Comparison of ENCODE assay signal across 1 cellular context in the genomic region with DNA sequence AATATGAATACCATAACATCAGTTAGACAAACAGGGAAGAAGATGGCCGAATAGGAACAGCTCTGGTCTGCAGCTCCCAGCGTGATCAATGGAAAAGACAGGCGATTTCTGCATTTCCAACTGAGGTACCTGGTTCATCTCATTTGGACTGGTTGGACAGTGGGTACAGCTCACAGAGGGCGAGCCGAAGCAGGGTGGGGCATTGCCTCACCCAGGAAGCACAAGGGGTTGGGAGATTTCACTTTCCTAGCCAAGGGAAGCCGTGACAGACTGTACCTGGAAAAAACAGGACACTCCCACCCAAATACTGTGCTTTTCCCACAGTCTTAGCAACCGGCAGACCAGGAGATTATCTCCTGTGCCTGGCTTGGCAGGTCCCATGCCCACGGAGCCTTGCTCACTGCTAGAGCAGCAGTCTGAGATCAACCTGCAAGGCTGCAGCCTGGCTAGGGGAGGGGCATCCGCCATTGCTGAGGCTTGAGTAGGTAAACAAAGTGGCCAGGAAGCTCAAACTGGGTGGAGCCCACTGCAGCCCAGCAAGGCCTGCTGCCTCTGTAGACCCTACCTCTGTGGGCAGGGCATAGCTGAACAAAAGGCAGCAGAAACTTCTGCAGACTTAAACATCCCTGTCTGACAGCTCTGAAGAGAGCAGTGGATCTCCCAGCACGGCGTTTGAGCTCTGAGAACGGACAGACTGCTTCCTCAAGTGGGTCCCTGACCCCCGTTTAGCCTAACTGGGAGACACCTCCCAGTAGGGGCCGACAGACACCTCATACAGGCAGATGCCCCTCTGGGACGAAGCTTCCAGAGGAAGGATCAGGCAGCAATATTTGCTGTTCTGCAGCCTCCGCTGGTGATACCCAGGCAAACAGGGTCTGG.
A peak's percentile ranks its signal among the peaks of the same experiment; 100 is the strongest.
TF ChIP-seq lines count a peak whose summit lies in the region.

No MANE protein-coding gene starts in this region.

TF ChIP-seq in HepG2, 621 proteins besides CTCF, POLR2A, EP300 and RAD21 (continued from another document):
- TF ChIP-seq, protein P1, sequence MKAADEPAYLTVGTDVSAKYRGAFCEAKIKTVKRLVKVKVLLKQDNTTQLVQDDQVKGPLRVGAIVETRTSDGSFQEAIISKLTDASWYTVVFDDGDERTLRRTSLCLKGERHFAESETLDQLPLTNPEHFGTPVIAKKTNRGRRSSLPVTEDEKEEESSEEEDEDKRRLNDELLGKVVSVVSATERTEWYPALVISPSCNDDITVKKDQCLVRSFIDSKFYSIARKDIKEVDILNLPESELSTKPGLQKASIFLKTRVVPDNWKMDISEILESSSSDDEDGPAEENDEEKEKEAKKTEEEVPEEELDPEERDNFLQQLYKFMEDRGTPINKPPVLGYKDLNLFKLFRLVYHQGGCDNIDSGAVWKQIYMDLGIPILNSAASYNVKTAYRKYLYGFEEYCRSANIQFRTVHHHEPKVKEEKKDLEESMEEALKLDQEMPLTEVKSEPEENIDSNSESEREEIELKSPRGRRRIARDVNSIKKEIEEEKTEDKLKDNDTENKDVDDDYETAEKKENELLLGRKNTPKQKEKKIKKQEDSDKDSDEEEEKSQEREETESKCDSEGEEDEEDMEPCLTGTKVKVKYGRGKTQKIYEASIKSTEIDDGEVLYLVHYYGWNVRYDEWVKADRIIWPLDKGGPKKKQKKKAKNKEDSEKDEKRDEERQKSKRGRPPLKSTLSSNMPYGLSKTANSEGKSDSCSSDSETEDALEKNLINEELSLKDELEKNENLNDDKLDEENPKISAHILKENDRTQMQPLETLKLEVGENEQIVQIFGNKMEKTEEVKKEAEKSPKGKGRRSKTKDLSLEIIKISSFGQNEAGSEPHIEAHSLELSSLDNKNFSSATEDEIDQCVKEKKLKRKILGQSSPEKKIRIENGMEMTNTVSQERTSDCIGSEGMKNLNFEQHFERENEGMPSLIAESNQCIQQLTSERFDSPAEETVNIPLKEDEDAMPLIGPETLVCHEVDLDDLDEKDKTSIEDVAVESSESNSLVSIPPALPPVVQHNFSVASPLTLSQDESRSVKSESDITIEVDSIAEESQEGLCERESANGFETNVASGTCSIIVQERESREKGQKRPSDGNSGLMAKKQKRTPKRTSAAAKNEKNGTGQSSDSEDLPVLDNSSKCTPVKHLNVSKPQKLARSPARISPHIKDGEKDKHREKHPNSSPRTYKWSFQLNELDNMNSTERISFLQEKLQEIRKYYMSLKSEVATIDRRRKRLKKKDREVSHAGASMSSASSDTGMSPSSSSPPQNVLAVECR (CRISPR knock-in tag; IDR thresholded peaks at IDR 0.05; ENCODE audit: borderline replicate concordance), result peak; percentile 56; the same call in 1 of the 2 replicates
- 0 out of 2 replicates have a peak, but pooled peaks have one; percentile 29 for TF ChIP-seq HNRNPL (IDR thresholded peaks at IDR 0.05; ENCODE audit: low read depth, low read length)
- TF ChIP-seq, protein P2, sequence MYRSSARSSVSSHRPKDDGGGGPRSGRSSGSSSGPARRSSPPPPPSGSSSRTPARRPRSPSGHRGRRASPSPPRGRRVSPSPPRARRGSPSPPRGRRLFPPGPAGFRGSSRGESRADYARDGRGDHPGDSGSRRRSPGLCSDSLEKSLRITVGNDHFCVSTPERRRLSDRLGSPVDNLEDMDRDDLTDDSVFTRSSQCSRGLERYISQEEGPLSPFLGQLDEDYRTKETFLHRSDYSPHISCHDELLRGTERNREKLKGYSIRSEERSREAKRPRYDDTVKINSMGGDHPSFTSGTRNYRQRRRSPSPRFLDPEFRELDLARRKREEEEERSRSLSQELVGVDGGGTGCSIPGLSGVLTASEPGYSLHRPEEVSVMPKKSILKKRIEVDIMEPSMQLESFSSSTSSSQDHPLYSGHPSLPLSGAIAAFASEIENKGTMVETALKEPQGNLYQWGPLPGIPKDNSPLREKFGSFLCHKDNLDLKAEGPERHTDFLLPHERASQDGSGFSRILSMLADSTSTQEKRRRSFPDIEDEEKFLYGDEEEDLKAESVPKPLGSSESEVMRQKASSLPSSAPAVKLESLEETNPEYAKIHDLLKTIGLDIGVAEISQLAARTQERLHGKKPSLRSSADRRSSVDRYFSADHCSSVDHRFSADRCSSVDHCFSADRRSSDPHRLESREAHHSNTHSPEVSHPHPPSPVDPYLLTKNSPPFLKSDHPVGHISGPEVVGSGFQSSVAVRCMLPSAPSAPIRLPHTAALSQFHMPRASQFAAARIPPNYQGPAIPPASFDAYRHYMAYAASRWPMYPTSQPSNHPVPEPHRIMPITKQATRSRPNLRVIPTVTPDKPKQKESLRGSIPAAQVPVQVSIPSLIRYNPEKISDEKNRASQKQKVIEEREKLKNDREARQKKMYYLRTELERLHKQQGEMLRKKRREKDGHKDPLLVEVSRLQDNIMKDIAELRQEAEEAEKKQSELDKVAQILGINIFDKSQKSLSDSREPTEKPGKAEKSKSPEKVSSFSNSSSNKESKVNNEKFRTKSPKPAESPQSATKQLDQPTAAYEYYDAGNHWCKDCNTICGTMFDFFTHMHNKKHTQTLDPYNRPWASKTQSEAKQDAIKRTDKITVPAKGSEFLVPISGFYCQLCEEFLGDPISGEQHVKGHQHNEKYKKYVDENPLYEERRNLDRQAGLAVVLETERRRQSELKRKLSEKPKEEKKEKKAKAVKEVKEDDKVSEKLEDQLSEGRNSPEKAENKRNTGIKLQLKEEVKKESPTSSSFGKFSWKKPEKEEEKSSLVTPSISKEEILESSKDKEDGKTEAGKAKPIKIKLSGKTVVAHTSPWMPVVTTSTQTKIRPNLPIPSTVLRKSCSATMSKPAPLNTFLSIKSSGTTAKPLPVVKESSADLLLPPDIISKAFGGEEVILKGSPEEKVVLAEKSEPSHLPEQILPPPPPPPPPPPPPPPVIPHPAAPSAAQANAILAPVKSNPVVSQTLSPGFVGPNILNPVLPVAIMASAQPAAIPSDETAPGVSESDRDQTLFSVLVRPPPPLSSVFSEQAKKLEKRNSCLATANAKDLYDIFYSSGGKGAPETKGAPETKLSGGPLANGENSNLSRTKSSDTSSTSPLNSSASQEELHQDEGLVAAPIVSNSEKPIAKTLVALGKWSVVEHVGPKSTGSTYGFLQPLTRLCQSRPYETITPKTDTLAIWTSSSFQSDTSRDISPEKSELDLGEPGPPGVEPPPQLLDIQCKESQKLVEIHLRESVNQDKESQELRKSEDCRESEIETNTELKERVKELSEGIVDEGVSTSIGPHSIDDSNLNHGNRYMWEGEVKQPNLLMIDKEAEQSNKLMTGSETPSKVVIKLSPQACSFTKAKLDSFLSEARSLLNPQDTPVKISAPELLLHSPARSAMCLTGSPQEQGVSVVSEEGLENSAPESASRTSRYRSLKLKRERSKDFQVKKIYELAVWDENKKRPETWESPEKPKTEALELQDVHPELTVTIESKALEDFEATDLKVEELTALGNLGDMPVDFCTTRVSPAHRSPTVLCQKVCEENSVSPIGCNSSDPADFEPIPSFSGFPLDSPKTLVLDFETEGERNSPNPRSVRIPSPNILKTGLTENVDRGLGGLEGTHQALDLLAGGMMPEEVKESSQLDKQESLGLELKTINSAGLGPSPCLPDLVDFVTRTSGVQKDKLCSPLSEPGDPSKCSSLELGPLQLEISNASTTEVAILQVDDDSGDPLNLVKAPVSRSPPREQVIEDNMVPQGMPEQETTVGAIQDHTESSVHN (CRISPR knock-in tag; IDR thresholded peaks at IDR 0.05), result 0 out of 2 replicates have a peak, but pooled peaks have one; percentile 45
- peak; percentile 71 for TF ChIP-seq PHF8 (CRISPR knock-in tag; IDR thresholded peaks at IDR 0.05)
- TF ChIP-seq, protein P3, sequence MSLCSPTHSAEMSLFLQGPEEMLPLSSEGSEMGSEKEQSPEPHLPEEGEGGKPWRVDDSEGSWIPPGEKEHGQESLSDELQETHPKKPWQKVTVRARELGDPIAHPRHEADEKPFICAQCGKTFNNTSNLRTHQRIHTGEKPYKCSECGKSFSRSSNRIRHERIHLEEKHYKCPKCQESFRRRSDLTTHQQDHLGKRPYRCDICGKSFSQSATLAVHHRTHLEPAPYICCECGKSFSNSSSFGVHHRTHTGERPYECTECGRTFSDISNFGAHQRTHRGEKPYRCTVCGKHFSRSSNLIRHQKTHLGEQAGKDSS (CRISPR knock-in tag; IDR thresholded peaks at IDR 0.05; ENCODE audit: borderline replicate concordance, low read depth), result peak; percentile 34; the same call in 1 of the 2 replicates
- peak; percentile 44; the same call in 1 of the 2 replicates for TF ChIP-seq ELF1 (CRISPR knock-in tag; IDR thresholded peaks at IDR 0.05)
- TF ChIP-seq ZNF543 (CRISPR knock-in tag; IDR thresholded peaks at IDR 0.05), result 0 out of 2 replicates have a peak, but pooled peaks have one; percentile 31
- peak; percentile 24; the same call in 1 of the 2 replicates for TF ChIP-seq ZNF788 (CRISPR knock-in tag; IDR thresholded peaks at IDR 0.05; ENCODE audit: borderline replicate concordance)
- peak; percentile 58; the same call in 1 of the 2 replicates for TF ChIP-seq KDM5B (CRISPR knock-in tag; IDR thresholded peaks at IDR 0.05; ENCODE audit: borderline replicate concordance)
- TF ChIP-seq, protein P4, sequence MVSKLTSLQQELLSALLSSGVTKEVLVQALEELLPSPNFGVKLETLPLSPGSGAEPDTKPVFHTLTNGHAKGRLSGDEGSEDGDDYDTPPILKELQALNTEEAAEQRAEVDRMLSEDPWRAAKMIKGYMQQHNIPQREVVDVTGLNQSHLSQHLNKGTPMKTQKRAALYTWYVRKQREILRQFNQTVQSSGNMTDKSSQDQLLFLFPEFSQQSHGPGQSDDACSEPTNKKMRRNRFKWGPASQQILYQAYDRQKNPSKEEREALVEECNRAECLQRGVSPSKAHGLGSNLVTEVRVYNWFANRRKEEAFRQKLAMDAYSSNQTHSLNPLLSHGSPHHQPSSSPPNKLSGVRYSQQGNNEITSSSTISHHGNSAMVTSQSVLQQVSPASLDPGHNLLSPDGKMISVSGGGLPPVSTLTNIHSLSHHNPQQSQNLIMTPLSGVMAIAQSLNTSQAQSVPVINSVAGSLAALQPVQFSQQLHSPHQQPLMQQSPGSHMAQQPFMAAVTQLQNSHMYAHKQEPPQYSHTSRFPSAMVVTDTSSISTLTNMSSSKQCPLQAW (CRISPR knock-in tag; IDR thresholded peaks at IDR 0.05), result peak; percentile 79
- TF ChIP-seq PITX1 (CRISPR knock-in tag; IDR thresholded peaks at IDR 0.05), result peak; percentile 49; the same call in 1 of the 2 replicates
- TF ChIP-seq, protein P5, sequence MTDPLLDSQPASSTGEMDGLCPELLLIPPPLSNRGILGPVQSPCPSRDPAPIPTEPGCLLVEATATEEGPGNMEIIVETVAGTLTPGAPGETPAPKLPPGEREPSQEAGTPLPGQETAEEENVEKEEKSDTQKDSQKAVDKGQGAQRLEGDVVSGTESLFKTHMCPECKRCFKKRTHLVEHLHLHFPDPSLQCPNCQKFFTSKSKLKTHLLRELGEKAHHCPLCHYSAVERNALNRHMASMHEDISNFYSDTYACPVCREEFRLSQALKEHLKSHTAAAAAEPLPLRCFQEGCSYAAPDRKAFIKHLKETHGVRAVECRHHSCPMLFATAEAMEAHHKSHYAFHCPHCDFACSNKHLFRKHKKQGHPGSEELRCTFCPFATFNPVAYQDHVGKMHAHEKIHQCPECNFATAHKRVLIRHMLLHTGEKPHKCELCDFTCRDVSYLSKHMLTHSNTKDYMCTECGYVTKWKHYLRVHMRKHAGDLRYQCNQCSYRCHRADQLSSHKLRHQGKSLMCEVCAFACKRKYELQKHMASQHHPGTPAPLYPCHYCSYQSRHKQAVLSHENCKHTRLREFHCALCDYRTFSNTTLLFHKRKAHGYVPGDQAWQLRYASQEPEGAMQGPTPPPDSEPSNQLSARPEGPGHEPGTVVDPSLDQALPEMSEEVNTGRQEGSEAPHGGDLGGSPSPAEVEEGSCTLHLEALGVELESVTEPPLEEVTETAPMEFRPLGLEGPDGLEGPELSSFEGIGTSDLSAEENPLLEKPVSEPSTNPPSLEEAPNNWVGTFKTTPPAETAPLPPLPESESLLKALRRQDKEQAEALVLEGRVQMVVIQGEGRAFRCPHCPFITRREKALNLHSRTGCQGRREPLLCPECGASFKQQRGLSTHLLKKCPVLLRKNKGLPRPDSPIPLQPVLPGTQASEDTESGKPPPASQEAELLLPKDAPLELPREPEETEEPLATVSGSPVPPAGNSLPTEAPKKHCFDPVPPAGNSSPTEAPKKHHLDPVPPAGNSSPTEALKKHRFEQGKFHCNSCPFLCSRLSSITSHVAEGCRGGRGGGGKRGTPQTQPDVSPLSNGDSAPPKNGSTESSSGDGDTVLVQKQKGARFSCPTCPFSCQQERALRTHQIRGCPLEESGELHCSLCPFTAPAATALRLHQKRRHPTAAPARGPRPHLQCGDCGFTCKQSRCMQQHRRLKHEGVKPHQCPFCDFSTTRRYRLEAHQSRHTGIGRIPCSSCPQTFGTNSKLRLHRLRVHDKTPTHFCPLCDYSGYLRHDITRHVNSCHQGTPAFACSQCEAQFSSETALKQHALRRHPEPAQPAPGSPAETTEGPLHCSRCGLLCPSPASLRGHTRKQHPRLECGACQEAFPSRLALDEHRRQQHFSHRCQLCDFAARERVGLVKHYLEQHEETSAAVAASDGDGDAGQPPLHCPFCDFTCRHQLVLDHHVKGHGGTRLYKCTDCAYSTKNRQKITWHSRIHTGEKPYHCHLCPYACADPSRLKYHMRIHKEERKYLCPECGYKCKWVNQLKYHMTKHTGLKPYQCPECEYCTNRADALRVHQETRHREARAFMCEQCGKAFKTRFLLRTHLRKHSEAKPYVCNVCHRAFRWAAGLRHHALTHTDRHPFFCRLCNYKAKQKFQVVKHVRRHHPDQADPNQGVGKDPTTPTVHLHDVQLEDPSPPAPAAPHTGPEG (CRISPR knock-in tag; IDR thresholded peaks at IDR 0.05), result 0 out of 2 replicates have a peak, but pooled peaks have one; percentile 37
- 0 out of 2 replicates have a peak, but pooled peaks have one; percentile 35 for TF ChIP-seq ZBTB7A (CRISPR knock-in tag; IDR thresholded peaks at IDR 0.05)
- peak; percentile 61 for TF ChIP-seq POLR2G (IDR thresholded peaks at IDR 0.05; ENCODE audit: low read depth, low read length)
- TF ChIP-seq, protein P6, sequence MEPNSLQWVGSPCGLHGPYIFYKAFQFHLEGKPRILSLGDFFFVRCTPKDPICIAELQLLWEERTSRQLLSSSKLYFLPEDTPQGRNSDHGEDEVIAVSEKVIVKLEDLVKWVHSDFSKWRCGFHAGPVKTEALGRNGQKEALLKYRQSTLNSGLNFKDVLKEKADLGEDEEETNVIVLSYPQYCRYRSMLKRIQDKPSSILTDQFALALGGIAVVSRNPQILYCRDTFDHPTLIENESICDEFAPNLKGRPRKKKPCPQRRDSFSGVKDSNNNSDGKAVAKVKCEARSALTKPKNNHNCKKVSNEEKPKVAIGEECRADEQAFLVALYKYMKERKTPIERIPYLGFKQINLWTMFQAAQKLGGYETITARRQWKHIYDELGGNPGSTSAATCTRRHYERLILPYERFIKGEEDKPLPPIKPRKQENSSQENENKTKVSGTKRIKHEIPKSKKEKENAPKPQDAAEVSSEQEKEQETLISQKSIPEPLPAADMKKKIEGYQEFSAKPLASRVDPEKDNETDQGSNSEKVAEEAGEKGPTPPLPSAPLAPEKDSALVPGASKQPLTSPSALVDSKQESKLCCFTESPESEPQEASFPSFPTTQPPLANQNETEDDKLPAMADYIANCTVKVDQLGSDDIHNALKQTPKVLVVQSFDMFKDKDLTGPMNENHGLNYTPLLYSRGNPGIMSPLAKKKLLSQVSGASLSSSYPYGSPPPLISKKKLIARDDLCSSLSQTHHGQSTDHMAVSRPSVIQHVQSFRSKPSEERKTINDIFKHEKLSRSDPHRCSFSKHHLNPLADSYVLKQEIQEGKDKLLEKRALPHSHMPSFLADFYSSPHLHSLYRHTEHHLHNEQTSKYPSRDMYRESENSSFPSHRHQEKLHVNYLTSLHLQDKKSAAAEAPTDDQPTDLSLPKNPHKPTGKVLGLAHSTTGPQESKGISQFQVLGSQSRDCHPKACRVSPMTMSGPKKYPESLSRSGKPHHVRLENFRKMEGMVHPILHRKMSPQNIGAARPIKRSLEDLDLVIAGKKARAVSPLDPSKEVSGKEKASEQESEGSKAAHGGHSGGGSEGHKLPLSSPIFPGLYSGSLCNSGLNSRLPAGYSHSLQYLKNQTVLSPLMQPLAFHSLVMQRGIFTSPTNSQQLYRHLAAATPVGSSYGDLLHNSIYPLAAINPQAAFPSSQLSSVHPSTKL (CRISPR knock-in tag; IDR thresholded peaks at IDR 0.05), result peak; percentile 56
- TF ChIP-seq FOXK1 (CRISPR knock-in tag; IDR thresholded peaks at IDR 0.05; ENCODE audit: borderline replicate concordance, low read depth), result peak; percentile 64; the same call in 1 of the 2 replicates
- peak; percentile 35; the same call in 1 of the 2 replicates for TF ChIP-seq MED1 (CRISPR knock-in tag; IDR thresholded peaks at IDR 0.05)
